Comparison of ENCODE assay signal across 14 cellular contexts in the genomic region with DNA sequence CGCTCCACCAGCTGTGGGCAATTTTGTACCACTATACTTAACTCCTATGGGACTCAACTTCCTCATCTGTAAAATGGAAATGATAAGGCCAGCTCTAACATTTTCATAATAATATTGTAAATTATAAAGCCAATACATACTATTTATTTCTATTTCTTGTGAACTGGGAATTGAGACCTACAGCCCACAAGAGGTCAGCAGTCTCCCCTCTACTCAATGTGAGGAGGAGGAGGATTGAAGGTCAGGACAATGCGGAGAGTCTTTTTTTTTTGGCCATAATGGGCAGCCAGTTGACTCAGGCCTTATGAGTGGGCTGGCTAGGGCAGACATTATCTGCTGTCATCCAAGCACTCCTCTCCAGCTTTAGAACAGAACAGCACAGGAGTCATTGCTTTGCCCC.
DNase-seq lines count a peak whose midpoint lies in the region; ATAC-seq, FAIRE-seq and TF ChIP-seq lines count a peak whose summit lies in the region.
"Had no signal": no experiment of that assay in that cellular context is flagged by ENCODE, and none has a peak within 500 bp of the region (broad histone marks: within the 10 kb centered on the region; RNA-seq: fewer than 3 reads in every experiment).

No MANE protein-coding gene starts in this region.

- H3K4me1 Mint-ChIP-seq in H9 = peaks cover 13 to 31% of the 10 kb centered on the region in 2 experiments

- no peak overlapping the region for H3K4me3 ChIP-seq in H1 (ENCODE audit: extremely low read depth in 1 of 4, insufficient read depth in 2 of 4, low read depth in 3 of 4, low read length in 4 of 4)
- H3K4me3 ChIP-seq: BLaER1 treated with 17β-estradiol and CSF1 and Interleukin-3, amounts not matched to agents 10 nM and 100 nM; HAP-1 had no signal

- H4K8ac ChIP-seq in H9 (replicated peaks; ENCODE audit: insufficient read length, low read depth, low read length) = no peak overlapping the region
- H4K8ac ChIP-seq in H1 (ENCODE audit: extremely low read depth, insufficient read depth, low read length) = no peak overlapping the region

- peaks cover 0 to 2% of the 10 kb centered on the region in 2 experiments; a peak in 1 of 5 replicates for H3K9me3 Mint-ChIP-seq in H9
- H3K9me3 Mint-ChIP-seq: T-cell had no signal

- H3K4me1 ChIP-seq in H9 (ENCODE audit: insufficient read depth, low read length) (peaks cover 2% of the 10 kb centered on the region; the same call in 1 of the 2 replicates), H1 (replicated peaks in 1 of 4; ENCODE audit: control insufficient read depth in 3 of 4, insufficient read depth in 4 of 4, low read length in 3 of 4) (peaks cover 2 to 9% (median 5%) of the 10 kb centered on the region in 4 experiments; a peak in 4 of 7 replicates)
- H3K4me1 ChIP-seq: HAP-1 had no signal

- H4K91ac ChIP-seq in H9 (ENCODE audit: insufficient read length, low read depth, low read length) = no peak overlapping the region
- no peak overlapping the region for H4K91ac ChIP-seq in H1 (replicated peaks; ENCODE audit: insufficient read length, low read length)

- peak; percentile 58 to 73 for TF ChIP-seq RAD21 in H1 (IDR thresholded peaks at IDR 0.05 in 1 of 2, conservative IDR thresholded peaks at IDR 0.05 in 1 of 2; ENCODE audit: low read depth in 2 of 2, low read length in 2 of 2)

- TF ChIP-seq CTCF in C4-2B (conservative IDR thresholded peaks at IDR 0.05) (peak; percentile 7; the same call in 1 of the 2 replicates), H9 (conservative IDR thresholded peaks at IDR 0.05) (peak; percentile 59), H1 (IDR thresholded peaks at IDR 0.05; ENCODE audit: control extremely low read depth in 1 of 3, insufficient read depth in 1 of 3, low read depth in 1 of 3, low read length in 3 of 3) (peak; percentile 5 to 43 (median 38))

- H2BK5ac ChIP-seq in H9 (ENCODE audit: insufficient read length, low read length) (no peak overlapping the region), H1 (ENCODE audit: low read depth, low read length) (no peak overlapping the region)

- H2BK12ac ChIP-seq in H9 (ENCODE audit: insufficient read length, low read depth, low read length) (no peak overlapping the region), H1 (ENCODE audit: low read depth, low read length) (no peak overlapping the region; the same call in 1 of the 2 replicates)

- no peak overlapping the region for H2AK5ac ChIP-seq in H9 (ENCODE audit: insufficient read length, low read length)
- H2AK5ac ChIP-seq in H1 (ENCODE audit: low read depth, low read length) = no peak overlapping the region

- CTCF ChIA-PET in H1 (lab: Charles Lee; ENCODE audit: partially characterized antibody) = interaction anchor here (0.6 to 3.8 kb wide), 17 partner anchors 9 to 1661 kb away, joined by 3 to 15 read pairs (median 4); no protein-coding TSS in a partner anchor

- no CpG with 5 or more reads among the region's 2 CpGs for WGBS in H9 (ENCODE audit: extremely low coverage, insufficient read length, low lambda C conversion rate)
- 86% methylated on average over 2 of the region's 2 CpGs; no CpG with 5 or more reads in 1 of the 2 experiments for WGBS in H1 (ENCODE audit: extremely low coverage in 1 of 2, insufficient coverage in 1 of 2, insufficient read length in 1 of 2, insufficient replicate concordance in 2 of 2, low coverage in 1 of 2, low lambda C conversion rate in 2 of 2, missing lambda C conversion rate in 1 of 2), 2 experiments

- POLR2A ChIA-PET in H1 (lab: Charles Lee; ENCODE audit: partially characterized antibody) = no interaction called here

- no peaks in the 10 kb centered on the region; the same call in 1 of the 2 replicates for H3K27me3 ChIP-seq in H9 (ENCODE audit: insufficient read depth, low read length)
- H3K27me3 ChIP-seq in H1 (replicated peaks in 1 of 4; ENCODE audit: control insufficient read depth in 3 of 4, extremely low read depth in 1 of 4, insufficient read depth in 3 of 4, low read length in 3 of 4) = no peaks in the 10 kb centered on the region
- H3K27me3 ChIP-seq: BLaER1 treated with 17β-estradiol and CSF1 and Interleukin-3, amounts not matched to agents 10 nM and 100 nM had no signal

- H2BK120ac ChIP-seq in H9 (ENCODE audit: low read depth, low read length, poor library complexity, severe bottlenecking) (no peak overlapping the region), H1 (replicated peaks; ENCODE audit: low read depth, low read length) (no peak overlapping the region)

- no peak for FAIRE-seq in H1 (lab: Jason Lieb, UNC)

- H2AFZ ChIP-seq in H9 (ENCODE audit: low read length) (no peak overlapping the region), H1 (ENCODE audit: low read length) (no peak overlapping the region)

- H3K23ac ChIP-seq in H9 (ENCODE audit: insufficient read length, low read depth, low read length) (no peak overlapping the region), H1 (ENCODE audit: insufficient read length) (no peak overlapping the region)

- H3K9me3 ChIP-seq in H9 (ENCODE audit: control insufficient read depth, low read depth, low read length) = no peaks in the 10 kb centered on the region
- H3K9me3 ChIP-seq in H1 (ENCODE audit: insufficient read depth in 2 of 2, low read depth in 1 of 2, low read length in 1 of 2) = no peaks in the 10 kb centered on the region
- H3K9me3 ChIP-seq: BLaER1 treated with 17β-estradiol and CSF1 and Interleukin-3, amounts not matched to agents 10 nM and 100 nM; HAP-1 had no signal

- no peak overlapping the region for H3T11ph ChIP-seq in H9 (ENCODE audit: low read length)

- H3K27me3 Mint-ChIP-seq in H9 (ENCODE audit: low read depth) = peaks cover 14% of the 10 kb centered on the region

- TF ChIP-seq EP300 in H1 (IDR thresholded peaks at IDR 0.05; ENCODE audit: borderline replicate concordance in 1 of 2, low read depth in 2 of 2, low read length in 2 of 2) = no peak

- H3K79me2 ChIP-seq in H9 (ENCODE audit: insufficient read depth, low read length) = no peaks in the 10 kb centered on the region
- H3K79me2 ChIP-seq in H1 (ENCODE audit: control insufficient read depth in 1 of 2, insufficient read depth in 2 of 2, low read length in 2 of 2) = no peaks in the 10 kb centered on the region

- no peak overlapping the region for H3K4ac ChIP-seq in H9 (ENCODE audit: low read depth, low read length)
- no peak overlapping the region for H3K4ac ChIP-seq in H1 (replicated peaks; ENCODE audit: insufficient read length, low read depth, low read length)

- no peak overlapping the region for H4K5ac ChIP-seq in H9 (ENCODE audit: insufficient read length, low read depth, low read length)
- no peak overlapping the region for H4K5ac ChIP-seq in H1 (ENCODE audit: insufficient read length, low read depth, low read length)

- H4K20me1 ChIP-seq in H9 (ENCODE audit: control insufficient read depth, insufficient read depth, insufficient read length) = no peaks in the 10 kb centered on the region
- no peaks in the 10 kb centered on the region for H4K20me1 ChIP-seq in H1 (replicated peaks in 1 of 2; ENCODE audit: control insufficient read depth in 1 of 2, insufficient read depth in 2 of 2, low read length in 2 of 2)
- H4K20me1 ChIP-seq: BLaER1 treated with 17β-estradiol and CSF1 and Interleukin-3, amounts not matched to agents 10 nM and 100 nM had no signal

- DNase-seq in H9 (no peak), NCI-H82 (lab: John Stamatoyannopoulos, UW) (peak; percentile 40), H1 (ENCODE audit: low read depth in 1 of 2, low spot score in 2 of 2) (no peak), globus pallidus (ENCODE audit: low spot score) (no peak), cerebellum (ENCODE audit: low spot score) (no peak)
- DNase-seq: IMR-90, NCI-H510A, T-cell, T1000 had no signal

- H3K4me3 Mint-ChIP-seq in H9 = no peak overlapping the region
- H3K4me3 Mint-ChIP-seq: T-cell had no signal

- TF ChIP-seq POLR2A in H1 (IDR thresholded peaks at IDR 0.05; ENCODE audit: control extremely low read depth in 1 of 2, low read depth in 2 of 2, low read length in 2 of 2) = no peak

- H2BK15ac ChIP-seq in H9 (ENCODE audit: low read depth, low read length) = no peak overlapping the region
- H2BK15ac ChIP-seq in H1 (ENCODE audit: low read length) = no peak overlapping the region

- H3K18ac ChIP-seq in H9 (ENCODE audit: insufficient read length, low read depth, low read length) (no peak overlapping the region), H1 (ENCODE audit: extremely low read depth, low read length) (no peak overlapping the region)

- H3K4me2 ChIP-seq in H9 (ENCODE audit: insufficient read depth, insufficient read length, low read length) (no peak overlapping the region), H1 (ENCODE audit: insufficient read depth in 1 of 2, low read depth in 2 of 2, low read length in 2 of 2) (no peak overlapping the region)
- H3K4me2 ChIP-seq: BLaER1 treated with 17β-estradiol and CSF1 and Interleukin-3, amounts not matched to agents 10 nM and 100 nM had no signal

- no peaks in the 10 kb centered on the region; a peak in 1 of 7 replicates for H3K36me3 Mint-ChIP-seq in H9 (ENCODE audit: insufficient read depth in 1 of 3, low read depth in 3 of 3)
- H3K36me3 Mint-ChIP-seq: T-cell had no signal

- H2BK20ac ChIP-seq in H9 (ENCODE audit: low read depth, low read length, poor library complexity, severe bottlenecking) (no peak overlapping the region), H1 (ENCODE audit: low read length) (no peak overlapping the region)

- H3K27ac Mint-ChIP-seq in H9 = no peak overlapping the region
- H3K27ac Mint-ChIP-seq: T-cell had no signal

- H3K23me2 ChIP-seq in H9 (ENCODE audit: insufficient read length, low read depth, low read length, poor library complexity, severe bottlenecking) (no peaks in the 10 kb centered on the region), H1 (ENCODE audit: low read depth, low read length) (no peaks in the 10 kb centered on the region)

- H3K9ac ChIP-seq in H9 (ENCODE audit: extremely low read depth, insufficient read length, low read length) (no peak overlapping the region), H1 (replicated peaks in 1 of 4; ENCODE audit: extremely low read depth in 1 of 4, low read depth in 3 of 4, low read length in 3 of 4) (no peak overlapping the region)
- H3K9ac ChIP-seq: BLaER1 treated with 17β-estradiol and CSF1 and Interleukin-3, amounts not matched to agents 10 nM and 100 nM had no signal

- H3K14ac ChIP-seq in H9 (ENCODE audit: insufficient read depth, low read length) = no peak overlapping the region
- no peak overlapping the region for H3K14ac ChIP-seq in H1 (ENCODE audit: insufficient read length)

- no peaks in the 10 kb centered on the region for H3K36me3 ChIP-seq in H1 (ENCODE audit: control insufficient read depth in 2 of 4, insufficient read depth in 4 of 4, low read length in 3 of 4)
- H3K36me3 ChIP-seq: BLaER1 treated with 17β-estradiol and CSF1 and Interleukin-3, amounts not matched to agents 10 nM and 100 nM; HAP-1 had no signal

- H3K56ac ChIP-seq in H9 (ENCODE audit: insufficient read length, low read depth, low read length) = no peak overlapping the region
- H3K56ac ChIP-seq in H1 (replicated peaks; ENCODE audit: insufficient read length, low read depth, low read length) = no peak overlapping the region

- H3K27ac ChIP-seq in C4-2B (no peak overlapping the region), H9 (ENCODE audit: insufficient read length, low read depth, low read length) (no peak overlapping the region), H1 (ENCODE audit: low read depth, low read length) (no peak overlapping the region)
- H3K27ac ChIP-seq: BLaER1 treated with 17β-estradiol and CSF1 and Interleukin-3, amounts not matched to agents 10 nM and 100 nM; RWPE1 had no signal

- H3K79me1 ChIP-seq in H9 (ENCODE audit: insufficient read depth, low read depth, low read length, poor library complexity, severe bottlenecking) = no peaks in the 10 kb centered on the region
- H3K79me1 ChIP-seq in H1 (ENCODE audit: low read depth, low read length) = no peaks in the 10 kb centered on the region

- ATAC-seq in GM19463 (IDR thresholded peaks at IDR 0.05; ENCODE audit: unreplicated experiment) = no peak
- ATAC-seq: T-cell had no signal

Comparison
In these comparisons a context has a peak if more than half of its experiments do, and no peak if none do; other contexts are left out.
1. CTCF ChIP-seq: peak in every context shown above with its lines; median percentile 59 in H9; 38 in H1; 7 in C4-2B.